ENCODE assay signal across 28 cellular contexts in genomic region chr11:85269109-85269508, GRCh38.
"Had no signal": no experiment of that assay in that cellular context is flagged by ENCODE, and none has a peak within 500 bp of the region (broad histone marks: within the 10 kb centered on the region; RNA-seq: fewer than 3 reads in every experiment).

No MANE protein-coding gene starts in this region.

- H3K27me3 ChIP-seq: body of pancreas, esophagus muscularis mucosa, foreskin keratinocyte, heart left ventricle, right atrium auricular region, stomach, suprapubic skin, tibial nerve had no signal

- ATAC-seq: activated naive CD4-positive, alpha-beta T cell treated with anti-CD3 and anti-CD28 coated beads, Interleukin-2, amount 50 U/mL, for 72 hours; activated T-cell treated with anti-CD3 and anti-CD28 coated beads, Interleukin-2, amount 50 U/mL, for 72 hours; body of pancreas; foreskin keratinocyte; heart left ventricle; mucosa of descending colon; natural killer cell treated with Interleukin-12 subunit alpha and Interleukin-12 subunit beta and Interleukin-15 and Interleukin-18, amount 100 ng/mL, for 72 hours; stimulated activated memory B cell treated with anti-CD40 and anti-IgM and Interleukin-4, amounts not matched to agents 10 μg/mL and 1 μg/mL and 100 μg/mL, for 72 hours had no signal

- DNase-seq: activated CD4-positive, alpha-beta T cell treated with anti-CD3 and anti-CD28 coated beads for 4 hours; activated CD4-positive, alpha-beta T cell treated with anti-CD3 and anti-CD28 coated beads, Interleukin-2, amount 50 U/mL, for 4 hours; activated naive CD4-positive, alpha-beta T cell; activated T-cell treated with anti-CD3 and anti-CD28 coated beads for 4 hours; activated T-cell treated with anti-CD3 and anti-CD28 coated beads, Interleukin-2, amount 50 U/mL, for 72 hours; anterior cingulate cortex; body of pancreas; dermis blood vessel endothelial cell; effector CD4-positive, alpha-beta T cell; foreskin keratinocyte; heart left ventricle; hypothalamus; immature natural killer cell; kidney; mucosa of descending colon; stimulated activated CD4-positive, alpha-beta T cell treated with anti-CD3 and anti-CD28 coated beads, Interleukin-1b, Interleukin-23, amount 100 ng/mL, for 48 hours; stimulated activated CD4-positive, alpha-beta T cell treated with anti-CD3 and anti-CD28 coated beads, Interleukin-4, amount 100 ng/mL, for 4 hours; stimulated activated CD8-positive, alpha-beta memory T cell treated with anti-CD3 and anti-CD28 coated beads, Interleukin-4, amount 100 ng/mL, for 48 hours; stomach had no signal

- H3K27ac ChIP-seq: body of pancreas, esophagus muscularis mucosa, foreskin keratinocyte, heart left ventricle, right atrium auricular region, stomach, suprapubic skin, tibial nerve had no signal

- H3K9me3 ChIP-seq: body of pancreas, esophagus muscularis mucosa, mucosa of descending colon, right atrium auricular region, suprapubic skin had no signal

- H3K4me1 ChIP-seq: body of pancreas, esophagus muscularis mucosa, foreskin keratinocyte, heart left ventricle, right atrium auricular region, stomach, suprapubic skin, tibial nerve had no signal

- FAIRE-seq: colon, kidney had no signal

- H3K4me2 ChIP-seq: smooth muscle cell had no signal

- H3K4me3 ChIP-seq: body of pancreas, esophagus muscularis mucosa, heart left ventricle, mucosa of descending colon, right atrium auricular region, smooth muscle cell, stomach, suprapubic skin, tibial nerve had no signal

- H3K36me3 ChIP-seq: esophagus muscularis mucosa, heart left ventricle, right atrium auricular region, stomach, suprapubic skin had no signal
